Comparison of ENCODE assay signal across 10 cellular contexts in genomic region chr3:28868897-28869296, GRCh38.
"Had no signal": no experiment of that assay in that cellular context is flagged by ENCODE, and none has a peak within 500 bp of the region (broad histone marks: within the 10 kb centered on the region; RNA-seq: fewer than 3 reads in every experiment).

No MANE protein-coding gene starts in this region.

- H3K9me3 Mint-ChIP-seq: HFFc6 had no signal

- FAIRE-seq: H54, HTR-8/SVneo had no signal

- H3K4me3 ChIP-seq: GM23248, HAP-1 had no signal

- H3K4me2 ChIP-seq: KMS-11 had no signal

- H3K36me3 ChIP-seq: HAP-1 had no signal

- ATAC-seq: HCT116 had no signal

- H3K9ac ChIP-seq: GM23248, KMS-11 had no signal

- H3K27ac ChIP-seq: GM23248, KMS-11 had no signal

- H2AFZ ChIP-seq: GM23248 had no signal

- H3K4me3 Mint-ChIP-seq: HFFc6 had no signal

- H3K27ac Mint-ChIP-seq: HFFc6 had no signal

- DNase-seq: GM23248, GOT3, HFFc6, Karpas-422, KBM-7 had no signal

- H3K9me3 ChIP-seq: HAP-1 had no signal
